In the genomic region with DNA sequence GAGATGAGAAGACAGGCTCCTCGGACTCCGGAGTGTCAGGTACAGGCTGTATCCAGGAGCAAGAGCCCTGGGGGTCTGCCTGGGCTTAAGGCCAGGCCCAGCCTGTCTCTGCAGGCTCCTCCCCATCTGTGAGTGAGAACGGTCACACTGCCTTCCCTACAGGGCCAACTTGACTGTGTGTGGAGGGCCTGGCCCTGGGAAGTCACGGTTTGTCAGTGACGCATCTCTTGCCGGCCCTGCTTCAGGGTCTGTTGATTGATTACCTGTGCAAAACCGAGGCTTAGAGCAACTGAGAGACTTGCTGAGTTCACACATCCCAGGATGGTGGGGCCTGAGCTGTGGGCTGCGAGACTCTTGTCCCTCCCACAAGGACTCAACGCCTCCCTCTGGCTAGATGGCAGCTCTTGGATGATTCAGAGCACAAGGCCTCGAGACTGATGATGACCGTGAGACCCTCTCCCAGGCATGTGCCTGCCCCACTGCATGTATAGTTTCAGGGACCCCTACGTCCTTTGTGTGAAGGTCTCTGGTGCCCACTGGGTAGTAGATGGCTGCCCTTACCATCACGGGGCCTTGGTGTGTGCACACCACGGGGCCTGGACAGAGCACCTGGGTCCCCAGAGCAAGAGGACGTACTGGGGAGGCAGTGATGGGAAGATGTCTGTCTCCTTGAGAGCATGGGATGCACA, we compare ENCODE assay signal across 11 cellular contexts. TPM values are rescaled to one million over a fixed set of nuclear protein-coding genes. Genes with fewer than 3 reads are reported as not detected.
DNase-seq lines count a peak whose midpoint lies in the region; ATAC-seq and TF ChIP-seq lines count a peak whose summit lies in the region.
"Had no signal": no experiment of that assay in that cellular context is flagged by ENCODE, and none has a peak within 500 bp of the region (broad histone marks: within the 10 kb centered on the region; RNA-seq: fewer than 3 reads in every experiment).

No MANE protein-coding gene starts in this region.

- H3K9ac ChIP-seq in BLaER1 treated with 17β-estradiol and CSF1 and Interleukin-3, amounts not matched to agents 10 nM and 100 nM: peak overlapping the region; percentile 86 to 100 (median 98); a peak in 20 of 22 replicates
- H3K9ac ChIP-seq in MM.1S (ENCODE audit: low read length): peak overlapping the region; percentile 68

- no peaks in the 10 kb centered on the region for H3K9me2 ChIP-seq in MM.1S (replicated peaks; ENCODE audit: insufficient read depth, low read length)

- peak overlapping the region in 9 of 10 experiments; percentile 4 to 100 (median 93); a peak in 17 of 20 replicates for H3K4me3 ChIP-seq in BLaER1 treated with 17β-estradiol and CSF1 and Interleukin-3, amounts not matched to agents 10 nM and 100 nM
- peak overlapping the region; percentile 43 for H3K4me3 ChIP-seq in MM.1S (ENCODE audit: low read length)
- no peak overlapping the region for H3K4me3 ChIP-seq in upper lobe of left lung
- no peak overlapping the region for H3K4me3 ChIP-seq in ascending aorta

- no peak for ATAC-seq in central memory CD8-positive, alpha-beta T cell (replicated peaks; ENCODE audit: extremely low read depth, poor library complexity, severe bottlenecking)
- ATAC-seq in natural killer cell treated with Interleukin-12 subunit alpha and Interleukin-12 subunit beta and Interleukin-15 and Interleukin-18, amount 100 ng/mL, for 72 hours: no peak
- ATAC-seq in upper lobe of left lung (ENCODE audit: low FRiP score in 2 of 2) (no peak), left colon (no peak)

- WGBS in upper lobe of left lung, 2 donors: 89 to 96% methylated on average over 4 to 7 of the region's 15 CpGs

- H3K27me3 ChIP-seq in BLaER1 treated with 17β-estradiol and CSF1 and Interleukin-3, amounts not matched to agents 10 nM and 100 nM: no peaks in the 10 kb centered on the region
- H3K27me3 ChIP-seq in MM.1S (replicated peaks; ENCODE audit: insufficient read depth, low read length): no peaks in the 10 kb centered on the region
- H3K27me3 ChIP-seq in upper lobe of left lung: no peaks in the 10 kb centered on the region
- no peaks in the 10 kb centered on the region for H3K27me3 ChIP-seq in ascending aorta

- no peak for TF ChIP-seq EP300 in upper lobe of left lung (IDR thresholded peaks at IDR 0.05)

- H3K4me2 ChIP-seq in BLaER1 treated with 17β-estradiol and CSF1 and Interleukin-3, amounts not matched to agents 10 nM and 100 nM: peak overlapping the region; percentile 95 to 100 (median 99)
- H3K4me2 ChIP-seq in MM.1S (ENCODE audit: low read depth, low read length): peak overlapping the region; percentile 88

- intact Hi-C loops in ascending aorta (cut with DNase I): loop anchor here (10.0 kb wide), 2 partner anchors 258 to 298 kb away; no protein-coding TSS in a partner anchor
- intact Hi-C loops in left colon (cut with DNase I, micrococcal nuclease): no loop called here

- peaks cover 95% of the 10 kb centered on the region for H3K79me2 ChIP-seq in MM.1S (ENCODE audit: low read length)

- H3K27ac ChIP-seq in BLaER1 treated with 17β-estradiol and CSF1 and Interleukin-3, amounts not matched to agents 10 nM and 100 nM: peak overlapping the region in 10 of 11 experiments; percentile 54 to 98 (median 94); a peak in 20 of 22 replicates
- H3K27ac ChIP-seq in MM.1S (ENCODE audit: low read length) (peak overlapping the region; percentile 100), upper lobe of left lung (peak overlapping the region in 2 of 4 donors; percentile 12 to 69), ascending aorta (no peak overlapping the region)
- H3K27ac ChIP-seq: C4-2B had no signal

- H2AFZ ChIP-seq in MM.1S (ENCODE audit: low read length): no peak overlapping the region

- peaks cover 83% of the 10 kb centered on the region for H3F3A ChIP-seq in MM.1S (ENCODE audit: insufficient read depth, low read length)

- no peak for TF ChIP-seq POLR2A in upper lobe of left lung (IDR thresholded peaks at IDR 0.05)

- H3K9me3 Mint-ChIP-seq in central memory CD8-positive, alpha-beta T cell: no peaks in the 10 kb centered on the region
- no peaks in the 10 kb centered on the region for H3K9me3 Mint-ChIP-seq in natural killer cell treated with Interleukin-12 subunit alpha and Interleukin-12 subunit beta and Interleukin-15 and Interleukin-18, amount 100 ng/mL, for 72 hours

- H3K36me3 ChIP-seq in BLaER1 treated with 17β-estradiol and CSF1 and Interleukin-3, amounts not matched to agents 10 nM and 100 nM: peaks cover 65 to 100% (median 99%) of the 10 kb centered on the region in 11 experiments
- peaks cover 29% of the 10 kb centered on the region for H3K36me3 ChIP-seq in MM.1S (replicated peaks; ENCODE audit: insufficient read depth, low read length)
- peaks cover 0 to 55% (median 31%) of the 10 kb centered on the region in 4 donors for H3K36me3 ChIP-seq in upper lobe of left lung
- peaks cover 24 to 38% of the 10 kb centered on the region in 2 donors for H3K36me3 ChIP-seq in ascending aorta

- peaks cover 91% of the 10 kb centered on the region for H3K36me3 Mint-ChIP-seq in central memory CD8-positive, alpha-beta T cell (ENCODE audit: insufficient read depth)
- H3K36me3 Mint-ChIP-seq in natural killer cell treated with Interleukin-12 subunit alpha and Interleukin-12 subunit beta and Interleukin-15 and Interleukin-18, amount 100 ng/mL, for 72 hours: peaks cover 5% of the 10 kb centered on the region

- H3K27me3 Mint-ChIP-seq in central memory CD8-positive, alpha-beta T cell: no peaks in the 10 kb centered on the region
- H3K27me3 Mint-ChIP-seq in natural killer cell treated with Interleukin-12 subunit alpha and Interleukin-12 subunit beta and Interleukin-15 and Interleukin-18, amount 100 ng/mL, for 72 hours: no peaks in the 10 kb centered on the region

- H3K9me3 ChIP-seq in BLaER1 treated with 17β-estradiol and CSF1 and Interleukin-3, amounts not matched to agents 10 nM and 100 nM (replicated peaks in 1 of 11): peaks cover 0 to 10% (median 0%) of the 10 kb centered on the region in 11 experiments; a peak in 6 of 22 replicates
- H3K9me3 ChIP-seq in MM.1S (replicated peaks; ENCODE audit: insufficient read depth, low read length) (no peaks in the 10 kb centered on the region), upper lobe of left lung (no peaks in the 10 kb centered on the region), ascending aorta (no peaks in the 10 kb centered on the region)

- H4K20me1 ChIP-seq in BLaER1 treated with 17β-estradiol and CSF1 and Interleukin-3, amounts not matched to agents 10 nM and 100 nM: peaks cover 99 to 100% (median 100%) of the 10 kb centered on the region in 11 experiments
- peaks cover 65% of the 10 kb centered on the region for H4K20me1 ChIP-seq in MM.1S (ENCODE audit: insufficient read depth, low read length)

- peaks cover 88 to 93% (median 91%) of the 10 kb centered on the region in 10 experiments for H3K4me1 ChIP-seq in BLaER1 treated with 17β-estradiol and CSF1 and Interleukin-3, amounts not matched to agents 10 nM and 100 nM
- H3K4me1 ChIP-seq in MM.1S (ENCODE audit: low read length) (peaks cover 70% of the 10 kb centered on the region), upper lobe of left lung (peaks cover 43 to 87% (median 64%) of the 10 kb centered on the region in 4 donors), ascending aorta (peaks cover 12 to 67% of the 10 kb centered on the region in 2 donors)

- peak overlapping the region; percentile 95 for H3K27ac Mint-ChIP-seq in central memory CD8-positive, alpha-beta T cell (ENCODE audit: low read depth)
- H3K27ac Mint-ChIP-seq in natural killer cell treated with Interleukin-12 subunit alpha and Interleukin-12 subunit beta and Interleukin-15 and Interleukin-18, amount 100 ng/mL, for 72 hours: peak overlapping the region; percentile 89 to 96

- H3K4me3 Mint-ChIP-seq in central memory CD8-positive, alpha-beta T cell: peak overlapping the region; percentile 72
- peak overlapping the region; percentile 95 for H3K4me3 Mint-ChIP-seq in natural killer cell treated with Interleukin-12 subunit alpha and Interleukin-12 subunit beta and Interleukin-15 and Interleukin-18, amount 100 ng/mL, for 72 hours

- DNase-seq in MM.1S: peak; percentile 41
- DNase-seq in central memory CD8-positive, alpha-beta T cell (ENCODE audit: low spot score in 2 of 2): no peak
- DNase-seq in natural killer cell treated with Interleukin-12 subunit alpha and Interleukin-12 subunit beta and Interleukin-15 and Interleukin-18, amount 100 ng/mL, for 72 hours (ENCODE audit: low spot score): no peak
- no peak for DNase-seq in upper lobe of left lung
- no peak for DNase-seq in ascending aorta (ENCODE audit: low spot score in 2 of 2)
- no peak for DNase-seq in cerebellar nuclear complex (lab: John Stamatoyannopoulos, UW)
- no peak for DNase-seq in left colon
- DNase-seq: NCI-H69, retina had no signal

- peaks cover 73% of the 10 kb centered on the region for H3K4me1 Mint-ChIP-seq in central memory CD8-positive, alpha-beta T cell
- peaks cover 63 to 84% of the 10 kb centered on the region in 2 donors for H3K4me1 Mint-ChIP-seq in natural killer cell treated with Interleukin-12 subunit alpha and Interleukin-12 subunit beta and Interleukin-15 and Interleukin-18, amount 100 ng/mL, for 72 hours (ENCODE audit: low read depth in 2 of 2)

- TF ChIP-seq CTCF in MM.1S (IDR thresholded peaks at IDR 0.05; ENCODE audit: low read length) (no peak), upper lobe of left lung (IDR thresholded peaks at IDR 0.05) (no peak), ascending aorta (IDR thresholded peaks at IDR 0.05) (no peak)

RNA-seq across cellular contexts. Expression of a gene that starts 6.0 kb away (rescaled TPM):
- 10 to 100 TPM; 18.3 to 29.2 TPM for total RNA-seq in natural killer cell treated with Interleukin-12 subunit alpha and Interleukin-12 subunit beta and Interleukin-15 and Interleukin-18, amount 100 ng/mL, for 72 hours
- total RNA-seq in upper lobe of left lung (10 to 100 TPM; 14.7 to 27.5 (median 22.3) TPM), ascending aorta (24.6 TPM), left colon (10 to 100 TPM; 26.9 to 44.8 TPM)

RNA-seq across cellular contexts. Expression of a gene that starts 46.1 kb away (rescaled TPM):
- 10 to 100 TPM; 43.6 to 86.0 TPM for total RNA-seq in natural killer cell treated with Interleukin-12 subunit alpha and Interleukin-12 subunit beta and Interleukin-15 and Interleukin-18, amount 100 ng/mL, for 72 hours
- total RNA-seq in upper lobe of left lung (10 to 100 TPM; 10.1 to 31.0 (median 17.9) TPM), ascending aorta (9.5 TPM), left colon (10 to 100 TPM; 16.0 to 17.2 TPM)

Comparison
In these comparisons a context has a peak if more than half of its experiments do, and no peak if none do; other contexts are left out.
1. H3K27ac ChIP-seq: peak in BLaER1 treated with 17β-estradiol and CSF1 and Interleukin-3, amounts not matched to agents 10 nM and 100 nM (10 of 11) and MM.1S (single experiment); none in ascending aorta (0 of 2).
2. H3K4me3 ChIP-seq: peak in BLaER1 treated with 17β-estradiol and CSF1 and Interleukin-3, amounts not matched to agents 10 nM and 100 nM (9 of 10) and MM.1S (single experiment); none in upper lobe of left lung (0 of 4) and ascending aorta (0 of 2).